9 cellular contexts compared by ENCODE assay signal in genomic region chr9:137217276-137218211, GRCh38. TPM values are rescaled to one million over a fixed set of nuclear protein-coding genes. Genes with fewer than 3 reads are reported as not detected.
DNase-seq lines count a peak whose midpoint lies in the region; ATAC-seq and TF ChIP-seq lines count a peak whose summit lies in the region.
"Had no signal": no experiment of that assay in that cellular context is flagged by ENCODE, and none has a peak within 500 bp of the region (broad histone marks: within the 10 kb centered on the region; RNA-seq: fewer than 3 reads in every experiment).

No MANE protein-coding gene starts in this region.

- peak in 1 of 2 donors; percentile 43 for TF ChIP-seq POLR2A in heart left ventricle (IDR thresholded peaks at IDR 0.05)

- TF ChIP-seq CTCF in heart left ventricle (IDR thresholded peaks at IDR 0.05) = no peak

- H3K27me3 ChIP-seq in heart left ventricle = peaks cover 0 to 4% (median 0%) of the 10 kb centered on the region in 9 donors

- H3K36me3 ChIP-seq in heart left ventricle = peaks cover 0 to 19% (median 0%) of the 10 kb centered on the region in 9 donors

- WGBS in heart left ventricle, 4 donors = 46 to 65% (median 58%) methylated on average over 28 to 36 of the region's 36 CpGs

- peak; percentile 45 to 70 (median 54) for ATAC-seq in heart left ventricle
- ATAC-seq in sciatic nerve = peak; percentile 79
- no peak for ATAC-seq in GM21367 (IDR thresholded peaks at IDR 0.05; ENCODE audit: unreplicated experiment)
- ATAC-seq in GM21528 (IDR thresholded peaks at IDR 0.05; ENCODE audit: low FRiP score, unreplicated experiment) = no peak

- H3K27ac ChIP-seq in heart left ventricle = peak overlapping the region in 11 of 12 donors; percentile 38 to 82 (median 63)

- DNase-seq in DMS153 treated with DMSO at 0.1 percent for 48 hours (lab: John Stamatoyannopoulos, UW; ENCODE audit: unreplicated experiment) = peak; percentile 42
- DNase-seq in heart left ventricle = peak; percentile 72 to 84 (median 74)
- peak; percentile 85 for DNase-seq in sciatic nerve (ENCODE audit: low spot score)
- DNase-seq in effector CD8-positive, alpha-beta T cell (lab: John Stamatoyannopoulos, UW) = no peak
- no peak for DNase-seq in NOMO-1 (lab: John Stamatoyannopoulos, UW; ENCODE audit: unreplicated experiment in 2 of 2)

- H3K4me1 ChIP-seq in heart left ventricle = peaks cover 2 to 39% (median 27%) of the 10 kb centered on the region in 12 donors

- intact Hi-C loops in heart left ventricle (cut with DNase I) = no loop called here
- intact Hi-C loops in sciatic nerve (cut with DNase I) = no loop called here

- H3K9me3 ChIP-seq in heart left ventricle = no peaks in the 10 kb centered on the region

- peak overlapping the region in 11 of 12 donors; percentile 16 to 55 (median 38) for H3K4me3 ChIP-seq in heart left ventricle

TF ChIP-seq in PFSK-1, 5 proteins besides CTCF, POLR2A, EP300 and RAD21:
- TF ChIP-seq TAF1 (IDR thresholded peaks at IDR 0.05; ENCODE audit: borderline replicate concordance, insufficient read depth, low read length) = 0 out of 2 replicates have a peak, but pooled peaks have one; percentile 45
- TF ChIP-seq POLR2AphosphoS5 (IDR thresholded peaks at IDR 0.05; ENCODE audit: low read depth, low read length) = peak; percentile 86
- TF ChIP-seq SIN3A (IDR thresholded peaks at IDR 0.05; ENCODE audit: borderline replicate concordance, insufficient read depth, low read length) = no peak
- no peak for TF ChIP-seq REST (IDR thresholded peaks at IDR 0.05; ENCODE audit: insufficient read depth in 1 of 2, low read depth in 2 of 2, low read length in 2 of 2)
- TF ChIP-seq FOXP2 (optimal IDR thresholded peaks at IDR 0.05; ENCODE audit: borderline replicate concordance, extremely low read depth, extremely low read length, insufficient read depth) = no peak

RNA-seq across cellular contexts. Expression of gene RNF208, which starts 4.5 kb away (rescaled TPM):
- 5.2 TPM for polyA plus RNA-seq in PFSK-1 (2012; ENCODE audit: insufficient read length, low read depth)
- total RNA-seq in heart left ventricle (10 to 100 TPM in 7 of 9 donors, 1 to 10 TPM in 2; 6.9 to 34.1 (median 22.5) TPM), sciatic nerve (10.6 TPM)
- polyA plus RNA-seq in heart left ventricle = 10 to 100 TPM in 1 of 2 donors, 1 to 10 TPM in 1; 9.3 to 72.7 TPM

RNA-seq across cellular contexts. Expression of gene CYSRT1, which starts 7.4 kb away (rescaled TPM):
- 1.7 TPM for polyA plus RNA-seq in PFSK-1 (2012; ENCODE audit: insufficient read length, low read depth)
- under 1 TPM in 6 of 9 donors, not detected in 3; 0.22 to 0.61 (median 0.29) TPM for total RNA-seq in heart left ventricle
- under 1 TPM; 0.14 to 0.27 TPM for polyA plus RNA-seq in heart left ventricle
- total RNA-seq in sciatic nerve = not detected

RNA-seq across cellular contexts. Expression of gene RNF224, which starts 9.8 kb away (rescaled TPM):
- polyA plus RNA-seq in PFSK-1 (2012; ENCODE audit: insufficient read length, low read depth) = 0.67 TPM
- total RNA-seq in heart left ventricle = not detected
- polyA plus RNA-seq in heart left ventricle = not detected
- not detected for total RNA-seq in sciatic nerve
- total RNA-seq: frontal cortex had no signal

RNA-seq across cellular contexts. Expression of gene NDOR1, which starts 12.0 kb away (rescaled TPM):
- polyA plus RNA-seq in PFSK-1 (2012; ENCODE audit: insufficient read length, low read depth) = 25.5 TPM
- total RNA-seq in heart left ventricle = 1 to 10 TPM; 4.5 to 9.6 (median 6.1) TPM
- 1 to 10 TPM; 6.2 to 9.2 TPM for polyA plus RNA-seq in heart left ventricle
- 16.5 TPM for total RNA-seq in sciatic nerve

RNA-seq across cellular contexts. Expression of gene TMEM203, which starts 12.1 kb away (rescaled TPM):
- 30.5 TPM for polyA plus RNA-seq in PFSK-1 (2012; ENCODE audit: insufficient read length, low read depth)
- 10 to 100 TPM; 30.8 to 43.7 (median 39.9) TPM for total RNA-seq in heart left ventricle
- polyA plus RNA-seq in heart left ventricle = 10 to 100 TPM; 49.8 to 52.0 TPM
- total RNA-seq in sciatic nerve = 25.6 TPM

Comparison
In these comparisons a context has a peak if more than half of its experiments do, and no peak if none do; other contexts are left out.
1. DNase-seq: peak in DMS153 treated with DMSO at 0.1 percent for 48 hours (single experiment), heart left ventricle (5 of 5) and sciatic nerve (single experiment); none in effector CD8-positive, alpha-beta T cell (single experiment) and NOMO-1 (0 of 2).
2. ATAC-seq: peak in heart left ventricle (4 of 4) and sciatic nerve (single experiment); none in GM21367 (single experiment) and GM21528 (single experiment).